Comparison of ENCODE assay signal across 8 cellular contexts in the genomic region with DNA sequence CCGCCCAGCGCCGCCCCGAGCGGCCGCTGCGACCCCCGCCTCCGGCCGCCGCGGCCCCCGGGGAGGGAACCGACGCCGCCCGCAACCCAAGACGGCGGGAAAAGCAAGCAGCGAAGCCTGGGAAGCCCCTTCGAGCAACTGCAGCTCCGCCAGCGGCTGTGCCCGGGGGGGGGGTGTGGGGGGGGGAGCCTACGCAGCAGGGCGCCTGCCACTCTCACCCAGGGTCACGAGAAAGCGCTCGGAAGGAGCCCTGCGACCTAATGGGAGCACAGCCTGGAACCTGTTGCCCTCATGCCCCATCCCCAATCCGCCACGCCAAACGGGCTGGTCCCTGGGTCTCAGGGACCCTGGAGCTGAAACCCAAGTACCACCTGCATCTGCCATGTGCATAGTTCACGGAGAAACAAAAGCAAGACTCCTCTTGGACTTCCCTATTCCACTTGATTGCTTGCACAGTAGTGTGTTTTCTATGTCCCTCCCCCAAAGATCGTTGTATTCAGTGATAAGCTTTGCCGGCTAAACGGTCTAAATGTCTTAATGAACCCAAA. TPM values are rescaled to one million over a fixed set of nuclear protein-coding genes. Genes with fewer than 3 reads are reported as not detected.
DNase-seq lines count a peak whose midpoint lies in the region; ATAC-seq, FAIRE-seq and TF ChIP-seq lines count a peak whose summit lies in the region.

No MANE protein-coding gene starts in this region.

- H2BK5ac ChIP-seq in H9 (ENCODE audit: insufficient read length, low read length) = no peak overlapping the region

- no peak overlapping the region for H3K14ac ChIP-seq in H9 (ENCODE audit: insufficient read depth, low read length)

- H3K4me1 Mint-ChIP-seq in CD4-positive, alpha-beta T cell (ENCODE audit: low read depth) = peaks cover 28% of the 10 kb centered on the region
- peaks cover 6 to 9% of the 10 kb centered on the region in 2 experiments; a peak in 3 of 4 replicates for H3K4me1 Mint-ChIP-seq in H9
- H3K4me1 Mint-ChIP-seq in T-helper 2 cell treated with Interferon-gamma antibody and Interleukin-4, amounts not matched to agents 5 μg/mL and 100 μg/mL, for 36 hours (ENCODE audit: low read depth) = peaks cover 23% of the 10 kb centered on the region
- peaks cover 20% of the 10 kb centered on the region for H3K4me1 Mint-ChIP-seq in glutamatergic neuron (ENCODE audit: low read depth, unreplicated experiment)
- peaks cover 5% of the 10 kb centered on the region for H3K4me1 Mint-ChIP-seq in stimulated activated naive CD8-positive, alpha-beta T cell treated with anti-CD3 and anti-CD28 coated beads, Interleukin-15, amount 100 ng/mL, for 72 hours

- no peaks in the 10 kb centered on the region for H3K23me2 ChIP-seq in H9 (ENCODE audit: insufficient read length, low read depth, low read length, poor library complexity, severe bottlenecking)

- H3K36me3 Mint-ChIP-seq in CD4-positive, alpha-beta T cell (ENCODE audit: low read depth) = peaks cover 4% of the 10 kb centered on the region
- peaks cover 0 to 8% (median 5%) of the 10 kb centered on the region in 3 experiments; a peak in 5 of 7 replicates for H3K36me3 Mint-ChIP-seq in H9 (ENCODE audit: insufficient read depth in 1 of 3, low read depth in 3 of 3)
- peaks cover 2% of the 10 kb centered on the region for H3K36me3 Mint-ChIP-seq in T-helper 2 cell treated with Interferon-gamma antibody and Interleukin-4, amounts not matched to agents 5 μg/mL and 100 μg/mL, for 36 hours (ENCODE audit: low read depth)
- H3K36me3 Mint-ChIP-seq in glutamatergic neuron (ENCODE audit: unreplicated experiment) = no peaks in the 10 kb centered on the region

- POLR2A ChIA-PET in CD4-positive, alpha-beta T cell (lab: Charles Lee) = interaction anchor here (0.8 to 4.9 kb wide), 8 partner anchors 11 to 53 kb away, joined by 3 to 58 read pairs (median 6); a partner anchor contains a TSS

- H2AK5ac ChIP-seq in H9 (ENCODE audit: insufficient read length, low read length) = no peak overlapping the region

- peak; percentile 16 for ATAC-seq in CD4-positive, alpha-beta T cell (ENCODE audit: poor library complexity)
- ATAC-seq in stimulated activated naive CD8-positive, alpha-beta T cell treated with anti-CD3 and anti-CD28 coated beads, Interleukin-15, amount 100 ng/mL, for 72 hours = peak; percentile 40
- ATAC-seq in GM21576 (IDR thresholded peaks at IDR 0.05; ENCODE audit: unreplicated experiment) (no peak), HG02623 (IDR thresholded peaks at IDR 0.05; ENCODE audit: unreplicated experiment) (no peak)

- H2BK15ac ChIP-seq in H9 (ENCODE audit: low read depth, low read length) = no peak overlapping the region

- H3K4ac ChIP-seq in H9 (ENCODE audit: low read depth, low read length) = no peak overlapping the region

- intact Hi-C loops in CD4-positive, alpha-beta T cell (cut with DNase I, micrococcal nuclease) = loop anchor here in 1 of 2 experiments (5.0 kb wide), 2 partner anchors 34 to 86 kb away; no protein-coding TSS in a partner anchor

- peak overlapping the region; percentile 87 for H3K4me3 Mint-ChIP-seq in CD4-positive, alpha-beta T cell
- H3K4me3 Mint-ChIP-seq in H9 (peak overlapping the region; percentile 40 to 71), glutamatergic neuron (ENCODE audit: unreplicated experiment) (peak overlapping the region; percentile 81)
- H3K4me3 Mint-ChIP-seq in T-helper 2 cell treated with Interferon-gamma antibody and Interleukin-4, amounts not matched to agents 5 μg/mL and 100 μg/mL, for 36 hours = peak overlapping the region; percentile 76
- H3K4me3 Mint-ChIP-seq in stimulated activated naive CD8-positive, alpha-beta T cell treated with anti-CD3 and anti-CD28 coated beads, Interleukin-15, amount 100 ng/mL, for 72 hours = peak overlapping the region; percentile 72 to 77

- H3K9ac ChIP-seq in H9 (ENCODE audit: extremely low read depth, insufficient read length, low read length) = no peak overlapping the region

- no peak overlapping the region for H4K91ac ChIP-seq in H9 (ENCODE audit: insufficient read length, low read depth, low read length)

- FAIRE-seq in D721Med (lab: Jason Lieb, UNC) = no peak

- H3K4me2 ChIP-seq in H9 (ENCODE audit: insufficient read depth, insufficient read length, low read length) = peak overlapping the region; percentile 13

- H3K79me1 ChIP-seq in H9 (ENCODE audit: insufficient read depth, low read depth, low read length, poor library complexity, severe bottlenecking) = no peaks in the 10 kb centered on the region

- no peak overlapping the region for H3K18ac ChIP-seq in H9 (ENCODE audit: insufficient read length, low read depth, low read length)

- no peaks in the 10 kb centered on the region for H3K27me3 Mint-ChIP-seq in CD4-positive, alpha-beta T cell
- H3K27me3 Mint-ChIP-seq in H9 (ENCODE audit: low read depth) (peaks cover 50% of the 10 kb centered on the region), glutamatergic neuron (ENCODE audit: unreplicated experiment) (peaks cover 4% of the 10 kb centered on the region)
- no peaks in the 10 kb centered on the region for H3K27me3 Mint-ChIP-seq in T-helper 2 cell treated with Interferon-gamma antibody and Interleukin-4, amounts not matched to agents 5 μg/mL and 100 μg/mL, for 36 hours (ENCODE audit: low read depth)
- H3K27me3 Mint-ChIP-seq in stimulated activated naive CD8-positive, alpha-beta T cell treated with anti-CD3 and anti-CD28 coated beads, Interleukin-15, amount 100 ng/mL, for 72 hours = no peaks in the 10 kb centered on the region

- H2BK20ac ChIP-seq in H9 (ENCODE audit: low read depth, low read length, poor library complexity, severe bottlenecking) = no peak overlapping the region

- H4K8ac ChIP-seq in H9 (replicated peaks; ENCODE audit: insufficient read length, low read depth, low read length) = no peak overlapping the region

- H3K23ac ChIP-seq in H9 (ENCODE audit: insufficient read length, low read depth, low read length) = no peak overlapping the region

- no peaks in the 10 kb centered on the region for H4K20me1 ChIP-seq in H9 (ENCODE audit: control insufficient read depth, insufficient read depth, insufficient read length)

- H2AFZ ChIP-seq in H9 (ENCODE audit: low read length) = no peak overlapping the region

- no peaks in the 10 kb centered on the region for H3K27me3 ChIP-seq in CD4-positive, alpha-beta T cell (ENCODE audit: control insufficient read depth, insufficient read depth, low read length)
- H3K27me3 ChIP-seq in H9 (ENCODE audit: insufficient read depth, low read length) = peaks cover 20% of the 10 kb centered on the region; the same call in 1 of the 2 replicates

- no peak overlapping the region for H3T11ph ChIP-seq in H9 (ENCODE audit: low read length)

- WGBS in H9 (ENCODE audit: extremely low coverage, insufficient read length, low lambda C conversion rate) = no CpG with 5 or more reads among the region's 37 CpGs

- H3K27ac Mint-ChIP-seq in CD4-positive, alpha-beta T cell = peak overlapping the region; percentile 80
- no peak overlapping the region for H3K27ac Mint-ChIP-seq in H9
- H3K27ac Mint-ChIP-seq in T-helper 2 cell treated with Interferon-gamma antibody and Interleukin-4, amounts not matched to agents 5 μg/mL and 100 μg/mL, for 36 hours = peak overlapping the region; percentile 78
- H3K27ac Mint-ChIP-seq in glutamatergic neuron (ENCODE audit: unreplicated experiment) = peak overlapping the region; percentile 94
- H3K27ac Mint-ChIP-seq in stimulated activated naive CD8-positive, alpha-beta T cell treated with anti-CD3 and anti-CD28 coated beads, Interleukin-15, amount 100 ng/mL, for 72 hours = peak overlapping the region in 1 of 2 donors; percentile 37

- no peaks in the 10 kb centered on the region for H3K9me3 Mint-ChIP-seq in CD4-positive, alpha-beta T cell
- peaks cover 57 to 59% of the 10 kb centered on the region in 2 experiments for H3K9me3 Mint-ChIP-seq in H9
- no peaks in the 10 kb centered on the region for H3K9me3 Mint-ChIP-seq in T-helper 2 cell treated with Interferon-gamma antibody and Interleukin-4, amounts not matched to agents 5 μg/mL and 100 μg/mL, for 36 hours
- H3K9me3 Mint-ChIP-seq in glutamatergic neuron (ENCODE audit: unreplicated experiment) = peaks cover 8% of the 10 kb centered on the region
- no peaks in the 10 kb centered on the region for H3K9me3 Mint-ChIP-seq in stimulated activated naive CD8-positive, alpha-beta T cell treated with anti-CD3 and anti-CD28 coated beads, Interleukin-15, amount 100 ng/mL, for 72 hours

- DNase-seq in CD4-positive, alpha-beta T cell = peak in 2 of 10 experiments; percentile 4 to 8
- DNase-seq in H9 (no peak), glutamatergic neuron (no peak), D721Med (ENCODE audit: insufficient read length, low spot score) (no peak)
- DNase-seq in T-helper 2 cell treated with Interferon-gamma antibody and Interleukin-4, amounts not matched to agents 5 μg/mL and 100 μg/mL, for 36 hours (ENCODE audit: low spot score) = no peak
- DNase-seq in stimulated activated naive CD8-positive, alpha-beta T cell treated with anti-CD3 and anti-CD28 coated beads, Interleukin-15, amount 100 ng/mL, for 72 hours = no peak

- no peak overlapping the region for H3K27ac ChIP-seq in CD4-positive, alpha-beta T cell (ENCODE audit: low read depth, low read length)
- no peak overlapping the region for H3K27ac ChIP-seq in H9 (ENCODE audit: insufficient read length, low read depth, low read length)

- no peaks in the 10 kb centered on the region for H3K9me3 ChIP-seq in CD4-positive, alpha-beta T cell (ENCODE audit: control insufficient read depth, low read length)
- H3K9me3 ChIP-seq in H9 (ENCODE audit: control insufficient read depth, low read depth, low read length) = peaks cover 12% of the 10 kb centered on the region

- H3K79me2 ChIP-seq in H9 (ENCODE audit: insufficient read depth, low read length) = no peaks in the 10 kb centered on the region

- CTCF ChIA-PET in CD4-positive, alpha-beta T cell (lab: Charles Lee) = interaction anchor here (1.0 to 1.5 kb wide), 3 partner anchors 10 to 34 kb away, joined by 3 to 4 read pairs (median 3); no protein-coding TSS in a partner anchor

- no peak overlapping the region for H3K56ac ChIP-seq in H9 (ENCODE audit: insufficient read length, low read depth, low read length)

- TF ChIP-seq CTCF in CD4-positive, alpha-beta T cell (IDR thresholded peaks at IDR 0.05) = no peak
- no peak for TF ChIP-seq CTCF in H9 (conservative IDR thresholded peaks at IDR 0.05)
- TF ChIP-seq CTCF in glutamatergic neuron (IDR thresholded peaks at IDR 0.05; ENCODE audit: partially characterized antibody, unreplicated experiment) = no peak
- TF ChIP-seq CTCF in D721Med (IDR thresholded peaks at IDR 0.05; ENCODE audit: insufficient read depth, missing control alignments) = no peak

- H3K4me1 ChIP-seq in H9 (ENCODE audit: insufficient read depth, low read length) = no peaks in the 10 kb centered on the region; the same call in 1 of the 2 replicates

- H2BK12ac ChIP-seq in H9 (ENCODE audit: insufficient read length, low read depth, low read length) = no peak overlapping the region

- no peak overlapping the region for H4K5ac ChIP-seq in H9 (ENCODE audit: insufficient read length, low read depth, low read length)

- H2BK120ac ChIP-seq in H9 (ENCODE audit: low read depth, low read length, poor library complexity, severe bottlenecking) = no peak overlapping the region

RNA-seq across cellular contexts. Expression of a gene that starts 0.3 kb away (rescaled TPM):
- total RNA-seq in CD4-positive, alpha-beta T cell = 1 to 10 TPM; 3.4 to 3.5 TPM
- total RNA-seq in H9 (2021) = 0.42 and 0.46 TPM in 2 replicates
- 9.6 TPM for total RNA-seq in glutamatergic neuron (ENCODE audit: unreplicated experiment)

RNA-seq across cellular contexts. Expression of a gene that starts 11.5 kb away (rescaled TPM):
- 10 to 100 TPM; 51.7 to 58.6 TPM for total RNA-seq in CD4-positive, alpha-beta T cell
- total RNA-seq in H9 (2021) (160 and 164 TPM in 2 replicates), glutamatergic neuron (ENCODE audit: unreplicated experiment) (46.8 TPM)

RNA-seq across cellular contexts. Expression of a gene that starts 54.1 kb away (rescaled TPM):
- 10 to 100 TPM; 10.7 to 13.1 TPM for total RNA-seq in CD4-positive, alpha-beta T cell
- 16.4 and 17.9 TPM in 2 replicates for total RNA-seq in H9 (2021)
- 12.7 TPM for total RNA-seq in glutamatergic neuron (ENCODE audit: unreplicated experiment)

Comparison
In these comparisons a context has a peak if more than half of its experiments do, and no peak if none do; other contexts are left out.
1. ATAC-seq: peak in CD4-positive, alpha-beta T cell (single experiment) and stimulated activated naive CD8-positive, alpha-beta T cell treated with anti-CD3 and anti-CD28 coated beads, Interleukin-15, amount 100 ng/mL, for 72 hours (single experiment); none in GM21576 (single experiment) and HG02623 (single experiment).
2. H3K27ac Mint-ChIP-seq: peak in CD4-positive, alpha-beta T cell (single experiment), T-helper 2 cell treated with Interferon-gamma antibody and Interleukin-4, amounts not matched to agents 5 μg/mL and 100 μg/mL, for 36 hours (single experiment) and glutamatergic neuron (single experiment); none in H9 (0 of 3).
3. Peak in every context shown above with its lines, with median percentiles within 50 percentile points of each other: H3K4me3 Mint-ChIP-seq.